In the genomic region with DNA sequence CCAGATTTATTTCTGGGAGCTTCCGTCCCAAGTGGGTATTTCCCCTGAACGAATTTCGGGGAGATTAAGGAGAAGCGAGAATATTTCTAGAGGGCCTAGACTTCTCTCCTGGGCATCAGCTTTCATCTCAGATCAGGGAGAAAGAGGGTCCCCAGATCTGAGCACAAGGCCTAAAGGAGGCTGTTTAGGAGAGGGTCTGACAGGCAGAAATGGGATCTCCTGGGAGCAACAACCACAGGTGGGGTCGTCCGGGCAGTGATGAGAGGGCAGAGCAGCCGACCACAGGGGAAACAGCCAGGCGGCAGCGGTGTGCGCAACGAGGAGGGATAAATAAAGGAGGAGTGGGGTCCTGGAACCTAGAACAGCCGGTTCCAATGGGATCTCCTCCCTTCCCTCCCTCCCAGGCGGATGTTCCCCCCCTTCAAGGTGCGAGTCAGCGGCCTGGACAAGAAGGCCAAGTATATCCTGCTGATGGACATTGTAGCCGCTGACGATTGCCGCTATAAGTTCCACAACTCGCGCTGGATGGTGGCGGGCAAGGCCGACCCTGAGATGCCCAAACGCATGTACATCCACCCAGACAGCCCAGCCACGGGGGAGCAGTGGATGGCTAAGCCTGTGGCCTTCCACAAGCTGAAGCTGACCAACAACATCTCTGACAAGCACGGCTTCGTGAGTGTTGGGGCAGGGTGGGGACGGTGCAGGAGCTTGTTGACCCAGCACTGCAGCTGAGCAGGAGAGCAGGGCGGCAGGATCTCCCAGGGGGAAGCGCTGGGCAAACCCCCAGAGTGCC, we compare ENCODE assay signal across 9 cellular contexts. TPM values are rescaled to one million over a fixed set of nuclear protein-coding genes. Genes with fewer than 3 reads are reported as not detected.
DNase-seq lines count a peak whose midpoint lies in the region; ATAC-seq lines count a peak whose summit lies in the region.
"Had no signal": no experiment of that assay in that cellular context is flagged by ENCODE, and none has a peak within 500 bp of the region (broad histone marks: within the 10 kb centered on the region; RNA-seq: fewer than 3 reads in every experiment).

No MANE protein-coding gene starts in this region.

- H3K9me2 ChIP-seq in GM23248 (ENCODE audit: insufficient read depth) = no peaks in the 10 kb centered on the region

- no peak overlapping the region for H3K27ac Mint-ChIP-seq in activated CD4-positive, alpha-beta memory T cell treated with anti-CD3 and anti-CD28 coated beads for 36 hours

- peak overlapping the region; percentile 78 for H2AFZ ChIP-seq in GM23248

- H3K4me2 ChIP-seq in GM23248 (ENCODE audit: unreplicated experiment) = peak overlapping the region; percentile 99

- no peaks in the 10 kb centered on the region for H3K27me3 ChIP-seq in GM23248 (replicated peaks; ENCODE audit: insufficient read depth)

- H3K9me3 ChIP-seq in GM23248 (ENCODE audit: low read depth) = no peaks in the 10 kb centered on the region

- in situ Hi-C loops in GM23248 (cut with MboI) = no loop called here
- in situ Hi-C loops in G401 (cut with HindIII; ENCODE audit: low sequenced_read_pairs) = no loop called here

- H3F3A ChIP-seq in GM23248 (ENCODE audit: insufficient read depth) = no peaks in the 10 kb centered on the region

- peaks cover 55% of the 10 kb centered on the region for H3K27me3 Mint-ChIP-seq in activated CD4-positive, alpha-beta memory T cell treated with anti-CD3 and anti-CD28 coated beads for 36 hours

- H3K4me1 ChIP-seq in GM23248 (ENCODE audit: insufficient read depth) = 0 out of 2 replicates have a peak, but pooled peaks cover 10% of the 10 kb centered on the region

- peaks cover 62% of the 10 kb centered on the region for H3K79me2 ChIP-seq in GM23248 (ENCODE audit: insufficient read depth)

- peak overlapping the region; percentile 83 for H3K27ac ChIP-seq in GM23248

- H3K36me3 ChIP-seq in GM23248 (ENCODE audit: low read depth) = no peaks in the 10 kb centered on the region; the same call in 1 of the 2 replicates

- H3K9ac ChIP-seq in GM23248 = peak overlapping the region; percentile 95

- peak overlapping the region; percentile 20 for H3K4me3 Mint-ChIP-seq in activated CD4-positive, alpha-beta memory T cell treated with anti-CD3 and anti-CD28 coated beads for 36 hours

- 74 to 77% methylated on average over 29 of the region's 29 CpGs for WGBS in GM23248 (ENCODE audit: low coverage in 1 of 2, low lambda C conversion rate in 2 of 2, missing lambda C conversion rate in 2 of 2), 2 experiments

- POLR2A ChIA-PET in activated CD4-positive, alpha-beta memory T cell treated with anti-CD3 and anti-CD28 coated beads for 36 hours (lab: Charles Lee) = no interaction called here

- intact Hi-C loops in activated CD4-positive, alpha-beta memory T cell treated with anti-CD3 and anti-CD28 coated beads for 36 hours (cut with micrococcal nuclease) = loop anchor here (2.0 kb wide), 1 partner anchor 53 kb away; no protein-coding TSS in a partner anchor
- intact Hi-C loops in left ventricle myocardium superior (cut with micrococcal nuclease) = no loop called here
- intact Hi-C loops in posterior vena cava (cut with DNase I) = no loop called here

- H3K4me1 Mint-ChIP-seq in activated CD4-positive, alpha-beta memory T cell treated with anti-CD3 and anti-CD28 coated beads for 36 hours (ENCODE audit: low read depth) = peaks cover 41% of the 10 kb centered on the region

- no peak for ATAC-seq in left ventricle myocardium superior

- no peaks in the 10 kb centered on the region for H3K9me3 Mint-ChIP-seq in activated CD4-positive, alpha-beta memory T cell treated with anti-CD3 and anti-CD28 coated beads for 36 hours

- H4K20me1 ChIP-seq in GM23248 (ENCODE audit: insufficient read depth) = no peaks in the 10 kb centered on the region

- CTCF ChIA-PET in activated CD4-positive, alpha-beta memory T cell treated with anti-CD3 and anti-CD28 coated beads for 36 hours (lab: Charles Lee) = interaction anchor here (2.1 kb wide), 1 partner anchor 11 kb away, joined by 10 read pairs; no protein-coding TSS in a partner anchor

- DNase-seq in GM23248 (peak; percentile 49), left ventricle myocardium superior (peak; percentile 26), skeletal muscle cell (ENCODE audit: low read depth) (no peak), G401 (ENCODE audit: low spot score) (no peak), posterior vena cava (ENCODE audit: low spot score) (no peak), NCI-H128 (lab: John Stamatoyannopoulos, UW; ENCODE audit: unreplicated experiment) (no peak), AG20443 (ENCODE audit: low spot score) (no peak)
- DNase-seq in activated CD4-positive, alpha-beta memory T cell treated with anti-CD3 and anti-CD28 coated beads for 36 hours = no peak

- H3K36me3 Mint-ChIP-seq in activated CD4-positive, alpha-beta memory T cell treated with anti-CD3 and anti-CD28 coated beads for 36 hours = no peaks in the 10 kb centered on the region

- H3K4me3 ChIP-seq in GM23248 = peak overlapping the region; percentile 92
- H3K4me3 ChIP-seq in skeletal muscle cell (ENCODE audit: low read depth, low read length) = peak overlapping the region; percentile 75

RNA-seq across cellular contexts. Expression of a gene that starts 1.8 kb away (rescaled TPM):
- 9.9 and 11.1 TPM in 2 replicates for total RNA-seq in GM23248 (2014; rRNA removed; shearing (Covaris generic))
- 1.7 and 2.1 TPM in 2 replicates for polyA plus RNA-seq in GM23248 (2016; fragmentation: Nextera tagmentation; extraction: Ambion mirVana)
- total RNA-seq in activated CD4-positive, alpha-beta memory T cell treated with anti-CD3 and anti-CD28 coated beads for 36 hours = under 1 TPM in 1 of 2 experiments, not detected in 1; 0.05 TPM
- total RNA-seq in left ventricle myocardium superior = 9.1 TPM
- 6.2 and 11.4 TPM in 2 replicates for total RNA-seq in G401 (2014; rRNA removed; shearing (Covaris generic))
- 10 to 100 TPM; 11.2 to 16.5 TPM for total RNA-seq in posterior vena cava
- polyA plus RNA-seq: keratinocyte had no signal

RNA-seq across cellular contexts. Expression of a gene that starts 50.7 kb away (rescaled TPM):
- not detected in 2 replicates for total RNA-seq in GM23248 (2014; rRNA removed; shearing (Covaris generic))
- polyA plus RNA-seq in GM23248 (2016; fragmentation: Nextera tagmentation; extraction: Ambion mirVana) = not detected in 2 replicates
- not detected for total RNA-seq in activated CD4-positive, alpha-beta memory T cell treated with anti-CD3 and anti-CD28 coated beads for 36 hours
- total RNA-seq in left ventricle myocardium superior (not detected), posterior vena cava (under 1 TPM in 1 of 2 donors, not detected in 1; 0.24 TPM)
- 0.64 and 1.2 TPM in 2 replicates for total RNA-seq in G401 (2014; rRNA removed; shearing (Covaris generic))

Comparison
In these comparisons a context has a peak if more than half of its experiments do, and no peak if none do; other contexts are left out.
1. DNase-seq: peak in GM23248 (single experiment) and left ventricle myocardium superior (single experiment); none in activated CD4-positive, alpha-beta memory T cell treated with anti-CD3 and anti-CD28 coated beads for 36 hours (single experiment), skeletal muscle cell (single experiment), G401 (single experiment), posterior vena cava (single experiment), NCI-H128 (single experiment) and AG20443 (single experiment).